Comparison of ENCODE assay signal across 8 cellular contexts in the genomic region with DNA sequence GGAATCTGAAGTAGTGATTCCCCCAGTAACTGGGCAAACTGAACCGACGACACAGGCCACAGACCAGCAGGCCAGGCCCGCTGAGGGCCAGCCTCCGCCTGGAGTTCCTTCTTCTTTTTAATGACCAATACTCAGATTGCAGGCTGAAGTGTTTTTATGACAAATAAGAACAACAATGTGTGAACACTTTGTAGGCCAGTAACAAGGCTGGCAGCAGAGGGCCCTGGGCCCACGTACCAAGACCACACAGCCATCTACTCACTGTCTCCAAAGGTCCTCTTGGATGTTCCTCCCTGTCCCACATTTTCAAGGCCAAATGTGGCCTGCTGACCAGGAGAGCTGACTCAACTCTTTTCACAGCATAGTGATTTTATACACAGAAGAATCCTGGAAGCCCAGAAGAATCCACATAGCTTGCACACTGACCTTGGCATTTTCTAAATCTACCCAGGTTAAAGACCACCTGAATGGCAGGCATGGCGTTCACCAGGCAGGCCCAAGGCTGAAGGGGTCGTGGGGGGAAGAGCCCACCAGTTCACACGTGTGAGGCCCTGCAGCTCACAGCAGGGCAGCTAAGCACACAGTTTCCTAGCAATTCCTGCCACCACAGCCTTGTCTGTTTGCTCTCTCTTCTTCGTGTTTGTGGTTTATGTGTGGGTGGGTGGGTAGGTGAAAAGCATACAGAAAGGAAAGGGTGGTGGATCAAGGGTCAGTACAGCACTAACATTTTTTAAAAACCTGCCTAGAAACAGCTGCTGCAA. TPM values are rescaled to one million over a fixed set of nuclear protein-coding genes. Genes with fewer than 3 reads are reported as not detected.
DNase-seq lines count a peak whose midpoint lies in the region; ATAC-seq lines count a peak whose summit lies in the region.

No MANE protein-coding gene starts in this region.

- DNase-seq in dermis blood vessel endothelial cell: peak; percentile 15
- peak; percentile 86 for DNase-seq in posterior vena cava (ENCODE audit: low spot score)
- DNase-seq in nucleus accumbens (lab: John Stamatoyannopoulos, UW): no peak
- DNase-seq in SHP77 treated with DMSO at 0.1 percent for 48 hours (lab: John Stamatoyannopoulos, UW): no peak
- no peak for DNase-seq in NCI-H146 treated with DMSO at 0.1 percent for 48 hours (lab: John Stamatoyannopoulos, UW; ENCODE audit: unreplicated experiment)

- ATAC-seq in GM19023 (IDR thresholded peaks at IDR 0.05; ENCODE audit: unreplicated experiment) (peak; percentile 51), HG03432 (IDR thresholded peaks at IDR 0.05; ENCODE audit: unreplicated experiment) (peak; percentile 41), GM18873 (IDR thresholded peaks at IDR 0.05; ENCODE audit: low FRiP score, unreplicated experiment) (no peak)

- intact Hi-C loops in posterior vena cava (cut with DNase I): no loop called here

RNA-seq across cellular contexts. Expression of gene SMCO4, which starts 13.3 kb away (rescaled TPM):
- 6.2 and 25.5 TPM in 2 replicates for total RNA-seq in dermis blood vessel endothelial cell
- total RNA-seq in posterior vena cava: 10 to 100 TPM; 11.6 to 11.7 TPM

Comparison
In these comparisons a context has a peak if more than half of its experiments do, and no peak if none do; other contexts are left out.
1. DNase-seq: peak in dermis blood vessel endothelial cell (single experiment) and posterior vena cava (single experiment); none in nucleus accumbens (0 of 56), SHP77 treated with DMSO at 0.1 percent for 48 hours (single experiment) and NCI-H146 treated with DMSO at 0.1 percent for 48 hours (single experiment).